In the genomic region with DNA sequence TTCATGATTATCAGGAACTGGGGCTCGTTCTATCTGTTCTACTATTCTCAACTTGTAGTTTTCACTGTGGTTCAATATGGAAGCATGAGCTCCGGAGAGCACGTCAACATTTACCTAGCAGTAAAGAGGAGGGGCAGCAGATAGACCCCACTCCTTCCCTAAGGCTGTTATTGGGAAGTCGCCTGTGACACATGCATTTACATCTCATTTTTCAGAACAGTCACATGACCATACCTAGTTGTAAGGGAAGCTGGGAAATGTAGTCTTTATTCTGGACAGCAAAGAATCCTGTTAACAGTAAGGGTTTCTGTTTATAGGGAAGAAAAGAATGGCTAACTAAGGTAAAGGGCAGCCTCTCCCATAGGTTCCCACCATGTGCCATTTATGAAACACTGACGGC, we compare ENCODE assay signal across 27 cellular contexts.
A peak's percentile ranks its signal among the peaks of the same experiment; 100 is the strongest.
DNase-seq lines count a peak whose midpoint lies in the region; ATAC-seq and TF ChIP-seq lines count a peak whose summit lies in the region.
"Had no signal": no experiment of that assay in that cellular context is flagged by ENCODE, and none has a peak within 500 bp of the region (broad histone marks: within the 10 kb centered on the region; RNA-seq: fewer than 3 reads in every experiment).

No MANE protein-coding gene starts in this region.

- no peak overlapping the region for H2AK5ac ChIP-seq in mesenchymal stem cell (ENCODE audit: low read length, severe bottlenecking)

- H3K4me3 Mint-ChIP-seq in activated T-helper 1 cell treated with anti-CD3 and anti-CD28 coated beads, Interleukin-12 subunit alpha, Interleukin-12 subunit beta, Interleukin-2, Interleukin-4 antibody, amounts not matched to agents 30 ng/mL and 10 ng/mL and 1 ng/mL, durations not matched to agents 14 hours and 24 hours and 36 hours, result no peak overlapping the region
- H3K4me3 Mint-ChIP-seq: CD4-positive, alpha-beta memory T cell had no signal

- H3K14ac ChIP-seq in mesenchymal stem cell (ENCODE audit: low read length in 2 of 2), result no peak overlapping the region

- H3K27me3 ChIP-seq in mesenchymal stem cell (ENCODE audit: control insufficient read depth in 1 of 2, insufficient read depth in 1 of 2, low read length in 2 of 2), result no peaks in the 10 kb centered on the region
- H3K27me3 ChIP-seq in heart right ventricle, result no peaks in the 10 kb centered on the region
- no peaks in the 10 kb centered on the region for H3K27me3 ChIP-seq in foreskin keratinocyte
- H3K27me3 ChIP-seq: esophagus squamous epithelium, transverse colon had no signal

- peaks cover 31% of the 10 kb centered on the region for H3K4me1 Mint-ChIP-seq in activated T-helper 1 cell treated with anti-CD3 and anti-CD28 coated beads, Interleukin-12 subunit alpha, Interleukin-12 subunit beta, Interleukin-2, Interleukin-4 antibody, amounts not matched to agents 30 ng/mL and 10 ng/mL and 1 ng/mL, durations not matched to agents 14 hours and 24 hours and 36 hours (ENCODE audit: low read depth)

- H2BK15ac ChIP-seq in mesenchymal stem cell (ENCODE audit: low read depth, poor library complexity, severe bottlenecking), result no peak overlapping the region

- H3K4me1 ChIP-seq in mesenchymal stem cell (ENCODE audit: control insufficient read depth, insufficient read depth, low read depth, low read length) (peaks cover 3% of the 10 kb centered on the region), heart right ventricle (peaks cover 0 to 15% (median 5%) of the 10 kb centered on the region in 9 donors), foreskin keratinocyte (no peaks in the 10 kb centered on the region)

- DNase-seq in EH (ENCODE audit: low read depth), result peak; percentile 8
- DNase-seq in activated T-helper 1 cell treated with anti-CD3 and anti-CD28 coated beads, Interleukin-12 subunit alpha, Interleukin-12 subunit beta, Interleukin-2, Interleukin-4 antibody, amounts not matched to agents 30 ng/mL and 10 ng/mL and 1 ng/mL, durations not matched to agents 14 hours and 24 hours and 36 hours (ENCODE audit: low spot score), result no peak
- DNase-seq in mesenchymal stem cell, result no peak
- DNase-seq in HCEC 1CT, result no peak
- DNase-seq in heart right ventricle, result no peak
- DNase-seq in foreskin keratinocyte, result no peak
- DNase-seq: activated naive CD4-positive, alpha-beta T cell treated with anti-CD3 and anti-CD28 coated beads, Interleukin-2, amount 50 U/mL, for 16 hours; activated T-cell treated with anti-CD3 and anti-CD28 coated beads, Interleukin-2, amount 50 U/mL, for 48 hours; aorta; CD4-positive, alpha-beta memory T cell; central memory CD4-positive, alpha-beta T cell; DMS79; effector CD4-positive, alpha-beta T cell; esophagus squamous epithelium; left colon; midbrain; NCI-H1930; NCI-H446; NK-92 treated with Interleukin-12 subunit alpha and Interleukin-12 subunit beta, amount 100 ng/mL, for 24 hours; stimulated activated CD4-positive, alpha-beta T cell treated with anti-CD3 and anti-CD28 coated beads, Interleukin-4, amount 100 ng/mL, for 1 hour; stimulated activated naive CD8-positive, alpha-beta T cell treated with anti-CD3 and anti-CD28 coated beads, Interleukin-15, Interleukin-2, amounts not matched to agents 100 U/mL and 50 U/mL, for 24 hours; T1000; transverse colon had no signal

- no peak overlapping the region for H3K4ac ChIP-seq in mesenchymal stem cell (ENCODE audit: low read depth in 1 of 2, low read length in 2 of 2)

- H4K91ac ChIP-seq in mesenchymal stem cell (ENCODE audit: low read length), result peak overlapping the region; percentile 53

- peaks cover 6% of the 10 kb centered on the region for H3K36me3 Mint-ChIP-seq in activated T-helper 1 cell treated with anti-CD3 and anti-CD28 coated beads, Interleukin-12 subunit alpha, Interleukin-12 subunit beta, Interleukin-2, Interleukin-4 antibody, amounts not matched to agents 30 ng/mL and 10 ng/mL and 1 ng/mL, durations not matched to agents 14 hours and 24 hours and 36 hours (ENCODE audit: low read depth)
- H3K36me3 Mint-ChIP-seq: CD4-positive, alpha-beta memory T cell had no signal

- no peak overlapping the region for H3K18ac ChIP-seq in mesenchymal stem cell (ENCODE audit: low read depth in 1 of 2, low read length in 2 of 2)

- TF ChIP-seq CTCF in heart right ventricle (IDR thresholded peaks at IDR 0.05) (no peak), foreskin keratinocyte (conservative IDR thresholded peaks at IDR 0.05) (no peak)

- peaks cover 4% of the 10 kb centered on the region for H3K9me3 Mint-ChIP-seq in activated T-helper 1 cell treated with anti-CD3 and anti-CD28 coated beads, Interleukin-12 subunit alpha, Interleukin-12 subunit beta, Interleukin-2, Interleukin-4 antibody, amounts not matched to agents 30 ng/mL and 10 ng/mL and 1 ng/mL, durations not matched to agents 14 hours and 24 hours and 36 hours

- H2AFZ ChIP-seq in mesenchymal stem cell (ENCODE audit: low read depth, low read length), result no peak overlapping the region

- H3K9me3 ChIP-seq in mesenchymal stem cell (ENCODE audit: control insufficient read depth, low read length) (no peaks in the 10 kb centered on the region), heart right ventricle (no peaks in the 10 kb centered on the region)
- H3K9me3 ChIP-seq: esophagus squamous epithelium, HAP-1, transverse colon had no signal

- H4K8ac ChIP-seq in mesenchymal stem cell (ENCODE audit: low read length), result peak overlapping the region; percentile 36

- H3K27ac ChIP-seq in mesenchymal stem cell (ENCODE audit: low read length, poor library complexity, severe bottlenecking) (no peak overlapping the region), heart right ventricle (no peak overlapping the region), foreskin keratinocyte (no peak overlapping the region)
- H3K27ac ChIP-seq: esophagus squamous epithelium, KMS-11, transverse colon had no signal

- no peak for TF ChIP-seq RAD21 in Ishikawa (IDR thresholded peaks at IDR 0.05; ENCODE audit: low read depth)

- intact Hi-C loops in activated T-helper 1 cell treated with anti-CD3 and anti-CD28 coated beads, Interleukin-12 subunit alpha, Interleukin-12 subunit beta, Interleukin-2, Interleukin-4 antibody, amounts not matched to agents 30 ng/mL and 10 ng/mL and 1 ng/mL, durations not matched to agents 14 hours and 24 hours and 36 hours (cut with micrococcal nuclease), result no loop called here
- intact Hi-C loops in heart right ventricle (cut with DNase I), result no loop called here

- H3K27ac Mint-ChIP-seq in activated T-helper 1 cell treated with anti-CD3 and anti-CD28 coated beads, Interleukin-12 subunit alpha, Interleukin-12 subunit beta, Interleukin-2, Interleukin-4 antibody, amounts not matched to agents 30 ng/mL and 10 ng/mL and 1 ng/mL, durations not matched to agents 14 hours and 24 hours and 36 hours, result peak overlapping the region; percentile 48
- H3K27ac Mint-ChIP-seq: CD4-positive, alpha-beta memory T cell had no signal

- H2BK120ac ChIP-seq in mesenchymal stem cell (ENCODE audit: low read depth, low read length), result peak overlapping the region; percentile 30

- no peak for TF ChIP-seq EP300 in Ishikawa (IDR thresholded peaks at IDR 0.05; ENCODE audit: borderline replicate concordance)

- no peak overlapping the region for H3K4me3 ChIP-seq in mesenchymal stem cell (ENCODE audit: insufficient read depth in 1 of 2, low read depth in 1 of 2, low read length in 2 of 2)
- no peak overlapping the region for H3K4me3 ChIP-seq in heart right ventricle
- H3K4me3 ChIP-seq: esophagus squamous epithelium, HAP-1, transverse colon had no signal

- 82% methylated on average over 4 of the region's 5 CpGs for WGBS in mesenchymal stem cell
- WGBS in heart right ventricle, 2 donors, result 89 to 91% methylated on average over 5 of the region's 5 CpGs

- no peak overlapping the region for H3K9ac ChIP-seq in mesenchymal stem cell (ENCODE audit: low read length)
- H3K9ac ChIP-seq: KMS-11 had no signal

- H3K79me1 ChIP-seq in mesenchymal stem cell (replicated peaks; ENCODE audit: low read length, poor library complexity, severe bottlenecking), result no peaks in the 10 kb centered on the region

- H2BK12ac ChIP-seq in mesenchymal stem cell (ENCODE audit: low read length in 2 of 2), result peak overlapping the region in 1 of 2 experiments; percentile 89

- H3K27me3 Mint-ChIP-seq in activated T-helper 1 cell treated with anti-CD3 and anti-CD28 coated beads, Interleukin-12 subunit alpha, Interleukin-12 subunit beta, Interleukin-2, Interleukin-4 antibody, amounts not matched to agents 30 ng/mL and 10 ng/mL and 1 ng/mL, durations not matched to agents 14 hours and 24 hours and 36 hours (ENCODE audit: insufficient read depth), result no peaks in the 10 kb centered on the region

- no peaks in the 10 kb centered on the region for H3K36me3 ChIP-seq in mesenchymal stem cell (ENCODE audit: control insufficient read depth in 1 of 2, insufficient read depth in 2 of 2, low read depth in 1 of 2, low read length in 2 of 2)
- no peaks in the 10 kb centered on the region for H3K36me3 ChIP-seq in heart right ventricle
- H3K36me3 ChIP-seq: esophagus squamous epithelium, HAP-1, transverse colon had no signal

- no peak for ATAC-seq in GM18868 (IDR thresholded peaks at IDR 0.05; ENCODE audit: unreplicated experiment)
- no peak for ATAC-seq in heart right ventricle
- no peak for ATAC-seq in foreskin keratinocyte
- ATAC-seq: left colon; stimulated activated naive CD8-positive, alpha-beta T cell treated with anti-CD3 and anti-CD28 coated beads, Interleukin-15, Interleukin-2, amounts not matched to agents 100 U/mL and 50 U/mL, for 24 hours had no signal

- no peak overlapping the region for H3K23ac ChIP-seq in mesenchymal stem cell (ENCODE audit: low read length in 2 of 2)

- H2BK5ac ChIP-seq in mesenchymal stem cell (ENCODE audit: low read depth, low read length, poor library complexity, severe bottlenecking), result no peak overlapping the region

- H3K4me2 ChIP-seq in mesenchymal stem cell (ENCODE audit: low read length, poor library complexity, severe bottlenecking), result no peak overlapping the region
- H3K4me2 ChIP-seq: KMS-11 had no signal

TF ChIP-seq in Ishikawa, 13 proteins besides CTCF, POLR2A, EP300 and RAD21:
- no peak for TF ChIP-seq TAF1 (IDR thresholded peaks at IDR 0.05; ENCODE audit: low read depth)
- TF ChIP-seq, protein P1, sequence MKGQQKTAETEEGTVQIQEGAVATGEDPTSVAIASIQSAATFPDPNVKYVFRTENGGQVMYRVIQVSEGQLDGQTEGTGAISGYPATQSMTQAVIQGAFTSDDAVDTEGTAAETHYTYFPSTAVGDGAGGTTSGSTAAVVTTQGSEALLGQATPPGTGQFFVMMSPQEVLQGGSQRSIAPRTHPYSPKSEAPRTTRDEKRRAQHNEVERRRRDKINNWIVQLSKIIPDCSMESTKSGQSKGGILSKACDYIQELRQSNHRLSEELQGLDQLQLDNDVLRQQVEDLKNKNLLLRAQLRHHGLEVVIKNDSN (IDR thresholded peaks at IDR 0.05), result peak; percentile 92
TF ChIP-seq in Ishikawa: peak in this region for 1.
